Comparison of ENCODE assay signal across 8 cellular contexts in genomic region chr1:26275580-26276431, GRCh38. TPM values are rescaled to one million over a fixed set of nuclear protein-coding genes. Genes with fewer than 3 reads are reported as not detected.
DNase-seq lines count a peak whose midpoint lies in the region; ATAC-seq and TF ChIP-seq lines count a peak whose summit lies in the region.

No MANE protein-coding gene starts in this region.

- peak overlapping the region; percentile 27 for H3K4me3 Mint-ChIP-seq in activated CD4-positive, alpha-beta T cell treated with anti-CD3 and anti-CD28 coated beads for 36 hours

- H3K9me3 Mint-ChIP-seq in activated CD4-positive, alpha-beta T cell treated with anti-CD3 and anti-CD28 coated beads for 36 hours (ENCODE audit: low read depth): no peaks in the 10 kb centered on the region

- CTCF ChIA-PET in activated CD4-positive, alpha-beta T cell treated with anti-CD3 and anti-CD28 coated beads for 36 hours (lab: Charles Lee): interaction anchor here (0.6 to 17.6 kb wide), 23 partner anchors 9 to 166 kb away, joined by 3 to 399 read pairs (median 4); partner anchors contain the start of genes CD52, CEP85 and DHDDS

- H3K4me3 ChIP-seq in coronary artery (peak overlapping the region; percentile 46), left lung (no peak overlapping the region)

- ATAC-seq in GM21619 (IDR thresholded peaks at IDR 0.05; ENCODE audit: unreplicated experiment) (peak; percentile 34), left lung (peak; percentile 72), GM19467 (IDR thresholded peaks at IDR 0.05; ENCODE audit: unreplicated experiment) (no peak)
- peak; percentile 67 for ATAC-seq in activated CD4-positive, alpha-beta T cell treated with anti-CD3 and anti-CD28 coated beads for 36 hours

- intact Hi-C loops in activated CD4-positive, alpha-beta T cell treated with anti-CD3 and anti-CD28 coated beads for 36 hours (cut with DNase I, micrococcal nuclease): loop anchor here (1.0 to 5.0 kb wide), 9 partner anchors 12 to 306 kb away; no protein-coding TSS in a partner anchor
- intact Hi-C loops in left lung (cut with DNase I): no loop called here

- H3K4me1 ChIP-seq in left lung: peaks cover 42 to 60% of the 10 kb centered on the region in 2 donors

- peaks cover 0 to 15% of the 10 kb centered on the region in 2 donors for H3K36me3 ChIP-seq in left lung

- peaks cover 55% of the 10 kb centered on the region for H3K36me3 Mint-ChIP-seq in activated CD4-positive, alpha-beta T cell treated with anti-CD3 and anti-CD28 coated beads for 36 hours (ENCODE audit: low read depth)

- DNase-seq in AG20443 (ENCODE audit: low spot score) (peak; percentile 92), NCI-H2227 treated with DMSO at 0.1 percent for 48 hours (lab: John Stamatoyannopoulos, UW) (peak; percentile 37), coronary artery (ENCODE audit: low spot score) (peak; percentile 90), left lung (peak; percentile 80 to 87)
- peak; percentile 89 for DNase-seq in activated CD4-positive, alpha-beta T cell treated with anti-CD3 and anti-CD28 coated beads for 36 hours
- peak; percentile 63 to 82 for DNase-seq in stimulated activated CD4-positive, alpha-beta T cell treated with anti-CD3 and anti-CD28 coated beads, Interleukin-1b, Interleukin-23, amount 100 ng/mL, for 4 hours (ENCODE audit: low read depth in 2 of 2)

- H3K27ac Mint-ChIP-seq in activated CD4-positive, alpha-beta T cell treated with anti-CD3 and anti-CD28 coated beads for 36 hours: peak overlapping the region; percentile 94

- POLR2A ChIA-PET in activated CD4-positive, alpha-beta T cell treated with anti-CD3 and anti-CD28 coated beads for 36 hours (lab: Charles Lee): interaction anchor here (1.0 to 1.4 kb wide), 3 partner anchors 13 to 43 kb away, joined by 3 to 4 read pairs (median 3); no protein-coding TSS in a partner anchor

- H3K27me3 Mint-ChIP-seq in activated CD4-positive, alpha-beta T cell treated with anti-CD3 and anti-CD28 coated beads for 36 hours: no peaks in the 10 kb centered on the region

- TF ChIP-seq CTCF in coronary artery (IDR thresholded peaks at IDR 0.05) (peak; percentile 80), left lung (IDR thresholded peaks at IDR 0.05) (peak; percentile 64 to 85)

- H3K27me3 ChIP-seq in left lung: no peaks in the 10 kb centered on the region

- H3K4me1 Mint-ChIP-seq in activated CD4-positive, alpha-beta T cell treated with anti-CD3 and anti-CD28 coated beads for 36 hours: peaks cover 53% of the 10 kb centered on the region

- peak overlapping the region; percentile 59 to 100 for H3K27ac ChIP-seq in coronary artery
- peak overlapping the region; percentile 94 to 98 for H3K27ac ChIP-seq in left lung

- H3K9me3 ChIP-seq in left lung: no peaks in the 10 kb centered on the region

RNA-seq across cellular contexts. Expression of gene SH3BGRL3, which starts 4.1 kb away (rescaled TPM):
- 100 to 1,000 TPM; 267 to 381 TPM for total RNA-seq in activated CD4-positive, alpha-beta T cell treated with anti-CD3 and anti-CD28 coated beads for 36 hours
- total RNA-seq in left lung: 100 to 1,000 TPM; 210 to 347 TPM

RNA-seq across cellular contexts. Expression of gene UBXN11, which starts 30.6 kb away (rescaled TPM):
- total RNA-seq in activated CD4-positive, alpha-beta T cell treated with anti-CD3 and anti-CD28 coated beads for 36 hours: 10 to 100 TPM; 19.4 to 22.2 TPM
- total RNA-seq in left lung: 10 to 100 TPM; 24.0 to 43.1 TPM

RNA-seq across cellular contexts. Expression of gene CEP85, which starts 41.8 kb away (rescaled TPM):
- total RNA-seq in activated CD4-positive, alpha-beta T cell treated with anti-CD3 and anti-CD28 coated beads for 36 hours: 10 to 100 TPM; 31.1 to 31.9 TPM
- 10 to 100 TPM; 12.1 to 13.6 TPM for total RNA-seq in left lung

RNA-seq across cellular contexts. Expression of gene CD52, which starts 42.0 kb away (rescaled TPM):
- 100 to 1,000 TPM; 216 to 217 TPM for total RNA-seq in activated CD4-positive, alpha-beta T cell treated with anti-CD3 and anti-CD28 coated beads for 36 hours
- 100 to 1,000 TPM in 1 of 2 donors, 10 to 100 TPM in 1; 96.7 to 170 TPM for total RNA-seq in left lung

Comparison
In these comparisons a context has a peak if more than half of its experiments do, and no peak if none do; other contexts are left out.
1. DNase-seq: peak in every context shown above with its lines; median percentile 92 in AG20443; 90 in coronary artery; 89 in activated CD4-positive, alpha-beta T cell treated with anti-CD3 and anti-CD28 coated beads for 36 hours; 84 in left lung; 72 in stimulated activated CD4-positive, alpha-beta T cell treated with anti-CD3 and anti-CD28 coated beads, Interleukin-1b, Interleukin-23, amount 100 ng/mL, for 4 hours; 37 in NCI-H2227 treated with DMSO at 0.1 percent for 48 hours.
2. intact Hi-C loops: an anchor here in activated CD4-positive, alpha-beta T cell treated with anti-CD3 and anti-CD28 coated beads for 36 hours (1.0 to 5.0 kb wide); none called in left lung.